ENCODE assay signal across 2 cellular contexts in genomic region chr22:30695351-30695762, GRCh38.
TF ChIP-seq lines count a peak whose summit lies in the region.

No MANE protein-coding gene starts in this region.

TF ChIP-seq in IMR-90, 13 proteins besides CTCF, POLR2A, EP300 and RAD21:
- TF ChIP-seq CHD1 (IDR thresholded peaks at IDR 0.05; ENCODE audit: low read depth, low read length) (no peak), FOS (IDR thresholded peaks at IDR 0.05; ENCODE audit: low read depth, low read length) (no peak), BHLHE40 (IDR thresholded peaks at IDR 0.05; ENCODE audit: low read depth, low read length) (no peak), MAZ (IDR thresholded peaks at IDR 0.05; ENCODE audit: borderline replicate concordance, low read depth, low read length) (no peak), SMC3 (IDR thresholded peaks at IDR 0.05; ENCODE audit: low read depth, low read length) (no peak), MAFK (IDR thresholded peaks at IDR 0.05; ENCODE audit: low read depth, low read length) (no peak), CEBPB (IDR thresholded peaks at IDR 0.05; ENCODE audit: low read depth, low read length) (no peak), RFX5 (IDR thresholded peaks at IDR 0.05; ENCODE audit: low read depth, low read length) (no peak), ELK1 (IDR thresholded peaks at IDR 0.05; ENCODE audit: borderline replicate concordance, low read depth, low read length) (no peak)

TF ChIP-seq in K562, 482 proteins besides CTCF, POLR2A, EP300 and RAD21:
- peak; percentile 76 for TF ChIP-seq NFIC (IDR thresholded peaks at IDR 0.05)
- TF ChIP-seq TAF7 (tag; IDR thresholded peaks at IDR 0.05) = no peak
TF ChIP-seq in K562: peak in this region for 1.
